ENCODE assay signal across 39 cellular contexts in the genomic region with DNA sequence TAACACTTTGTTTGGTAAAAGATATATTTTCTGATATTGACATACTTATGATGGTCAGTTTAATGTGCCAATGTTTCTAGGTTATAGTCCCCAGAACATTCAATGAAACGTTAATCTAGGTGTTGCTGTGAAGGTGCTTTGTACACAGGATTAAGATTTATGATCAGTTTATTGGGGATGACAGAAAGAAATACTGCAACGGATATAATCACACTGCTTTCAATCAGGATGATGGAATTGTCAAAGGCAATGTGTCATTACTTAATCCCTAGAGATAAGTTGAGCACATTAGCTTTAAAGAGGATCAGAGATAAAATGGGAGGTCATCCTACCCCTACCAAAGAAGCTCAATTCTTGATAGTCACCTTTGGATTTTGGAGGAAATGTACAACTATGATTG. TPM values are rescaled to one million over a fixed set of nuclear protein-coding genes. Genes with fewer than 3 reads are reported as not detected.
"Had no signal": no experiment of that assay in that cellular context is flagged by ENCODE, and none has a peak within 500 bp of the region (broad histone marks: within the 10 kb centered on the region; RNA-seq: fewer than 3 reads in every experiment).

No MANE protein-coding gene starts in this region.

- H3K4me3 Mint-ChIP-seq: activated B cell treated with CpG ODN at 0.5 μM for 24 hours; activated CD4-positive, alpha-beta memory T cell treated with anti-CD3 and anti-CD28 coated beads for 36 hours; activated CD4-positive, alpha-beta T cell treated with anti-CD3 and anti-CD28 coated beads, Interleukin-2, amount 10 ng/mL, durations not matched to agents 24 days and 14 days; activated CD8-positive, alpha-beta T cell treated with anti-CD3 and anti-CD28 coated beads for 36 hours; activated naive CD4-positive, alpha-beta T cell treated with anti-CD3 and anti-CD28 coated beads for 36 hours; activated naive CD8-positive, alpha-beta T cell treated with anti-CD3 and anti-CD28 coated beads for 36 hours; activated T-cell treated with anti-CD3 and anti-CD28 coated beads, Interleukin-2, amount 50 U/mL, for 4 hours; activated T-cell treated with anti-CD3 and anti-CD28 coated beads, Interleukin-2, amount 50 U/mL, for 72 hours; activated T-helper 1 cell treated with anti-CD3 and anti-CD28 coated beads, Interleukin-12 subunit alpha, Interleukin-12 subunit beta, Interleukin-2, Interleukin-4 antibody, amounts not matched to agents 30 ng/mL and 10 ng/mL and 1 ng/mL, durations not matched to agents 14 hours and 24 hours and 36 hours; activated T-helper 17 cell treated with anti-CD3 and anti-CD28 coated beads, Interleukin-2, amount 50 U/mL, for 72 hours; T-helper 1 cell treated with Interleukin-12 subunit alpha and Interleukin-12 subunit beta and Interleukin-4 antibody, amounts not matched to agents 30 μg/mL and 1 μg/mL, for 36 hours; T-helper 2 cell treated with Interferon-gamma antibody and Interleukin-4, amounts not matched to agents 5 μg/mL and 100 μg/mL, for 36 hours had no signal

- H3K27me3 ChIP-seq: body of pancreas, brain microvascular endothelial cell had no signal

- ATAC-seq: activated CD8-positive, alpha-beta T cell treated with anti-CD3 and anti-CD28 coated beads for 36 hours; activated naive CD4-positive, alpha-beta T cell treated with anti-CD3 and anti-CD28 coated beads, Interleukin-2, amount 50 U/mL, for 72 hours; activated T-cell treated with anti-CD3 and anti-CD28 coated beads, Interleukin-2, amount 50 U/mL, for 4 hours; activated T-helper 17 cell treated with anti-CD3 and anti-CD28 coated beads, Interleukin-2, amount 50 U/mL, for 72 hours; body of pancreas had no signal

- DNase-seq: activated B cell treated with CpG ODN at 0.5 μM for 24 hours; activated CD4-positive, alpha-beta memory T cell treated with anti-CD3 and anti-CD28 coated beads for 36 hours; activated CD4-positive, alpha-beta T cell treated with anti-CD3 and anti-CD28 coated beads for 4 hours; activated CD4-positive, alpha-beta T cell treated with anti-CD3 and anti-CD28 coated beads, Interleukin-2, amount 10 ng/mL, durations not matched to agents 24 days and 14 days; activated CD4-positive, alpha-beta T cell treated with anti-CD3 and anti-CD28 coated beads, Interleukin-2, amount 50 U/mL, for 1 hour; activated CD4-positive, alpha-beta T cell treated with anti-CD3 and anti-CD28 coated beads, Interleukin-2, amount 50 U/mL, for 4 hours; activated CD4-positive, CD25-positive, alpha-beta regulatory T cell treated with anti-CD3 and anti-CD28 coated beads, Interleukin-2, amount 50 U/mL, for 72 hours; activated CD8-positive, alpha-beta memory T cell treated with anti-CD3 and anti-CD28 coated beads, Interleukin-2, amount 50 U/mL, for 4 hours; activated CD8-positive, alpha-beta T cell treated with anti-CD3 and anti-CD28 coated beads for 36 hours; activated effector memory CD4-positive, alpha-beta T cell treated with anti-CD3 and anti-CD28 coated beads, Interleukin-2, amount 50 U/mL, for 16 hours; activated gamma-delta T cell treated with Interleukin-2 at 50 U/mL for 16 hours; activated naive CD4-positive, alpha-beta T cell; activated naive CD4-positive, alpha-beta T cell treated with anti-CD3 and anti-CD28 coated beads for 36 hours; activated naive CD4-positive, alpha-beta T cell treated with anti-CD3 and anti-CD28 coated beads, Interleukin-2, amount 50 U/mL, for 16 hours; activated naive CD8-positive, alpha-beta T cell treated with anti-CD3 and anti-CD28 coated beads for 36 hours; activated T-cell treated with anti-CD3 and anti-CD28 coated beads for 4 hours; activated T-cell treated with anti-CD3 and anti-CD28 coated beads, Interleukin-2, amount 50 U/mL, for 1 hour; activated T-cell treated with anti-CD3 and anti-CD28 coated beads, Interleukin-2, amount 50 U/mL, for 4 hours; activated T-cell treated with anti-CD3 and anti-CD28 coated beads, Interleukin-2, amount 50 U/mL, for 72 hours; adrenal gland; amniotic stem cell; aorta; body of pancreas; brain microvascular endothelial cell; central memory CD4-positive, alpha-beta T cell; T-helper 2 cell; T-helper 9 cell had no signal

- H3K27ac ChIP-seq: adrenal gland, body of pancreas, brain microvascular endothelial cell, breast epithelium, VCaP had no signal

- H3K36me3 Mint-ChIP-seq: activated CD4-positive, alpha-beta memory T cell treated with anti-CD3 and anti-CD28 coated beads for 36 hours; activated naive CD4-positive, alpha-beta T cell treated with anti-CD3 and anti-CD28 coated beads, Interleukin-2, amount 50 U/mL, for 72 hours; activated naive CD8-positive, alpha-beta T cell treated with anti-CD3 and anti-CD28 coated beads for 36 hours had no signal

- H3K9me3 Mint-ChIP-seq: activated CD4-positive, alpha-beta memory T cell treated with anti-CD3 and anti-CD28 coated beads for 36 hours; activated CD4-positive, alpha-beta T cell treated with anti-CD3 and anti-CD28 coated beads, Interleukin-2, amount 10 ng/mL, durations not matched to agents 24 days and 14 days; activated naive CD4-positive, alpha-beta T cell treated with anti-CD3 and anti-CD28 coated beads for 36 hours; activated naive CD8-positive, alpha-beta T cell treated with anti-CD3 and anti-CD28 coated beads for 36 hours; activated T-helper 17 cell treated with anti-CD3 and anti-CD28 coated beads, Interleukin-2, amount 50 U/mL, for 72 hours; T-helper 1 cell treated with Interleukin-12 subunit alpha and Interleukin-12 subunit beta and Interleukin-4 antibody, amounts not matched to agents 30 μg/mL and 1 μg/mL, for 36 hours had no signal

- H3K36me3 ChIP-seq: adrenal gland, brain microvascular endothelial cell, breast epithelium had no signal

- H3K9me3 ChIP-seq: body of pancreas, breast epithelium had no signal

- H3K4me1 ChIP-seq: adrenal gland, body of pancreas, breast epithelium had no signal

- H3K27ac Mint-ChIP-seq: activated B cell treated with CpG ODN at 0.5 μM for 24 hours; activated CD4-positive, alpha-beta memory T cell treated with anti-CD3 and anti-CD28 coated beads for 36 hours; activated CD4-positive, alpha-beta T cell treated with anti-CD3 and anti-CD28 coated beads, Interleukin-2, amount 10 ng/mL, durations not matched to agents 24 days and 14 days; activated CD8-positive, alpha-beta T cell treated with anti-CD3 and anti-CD28 coated beads for 36 hours; activated naive CD4-positive, alpha-beta T cell treated with anti-CD3 and anti-CD28 coated beads for 36 hours; activated naive CD4-positive, alpha-beta T cell treated with anti-CD3 and anti-CD28 coated beads, Interleukin-2, amount 50 U/mL, for 72 hours; activated naive CD8-positive, alpha-beta T cell treated with anti-CD3 and anti-CD28 coated beads for 36 hours; activated T-cell treated with anti-CD3 and anti-CD28 coated beads, Interleukin-2, amount 50 U/mL, for 72 hours; activated T-helper 1 cell treated with anti-CD3 and anti-CD28 coated beads, Interleukin-12 subunit alpha, Interleukin-12 subunit beta, Interleukin-2, Interleukin-4 antibody, amounts not matched to agents 30 ng/mL and 10 ng/mL and 1 ng/mL, durations not matched to agents 14 hours and 24 hours and 36 hours; activated T-helper 17 cell treated with anti-CD3 and anti-CD28 coated beads, Interleukin-2, amount 50 U/mL, for 72 hours; T-helper 1 cell treated with Interleukin-12 subunit alpha and Interleukin-12 subunit beta and Interleukin-4 antibody, amounts not matched to agents 30 μg/mL and 1 μg/mL, for 36 hours; T-helper 2 cell treated with Interferon-gamma antibody and Interleukin-4, amounts not matched to agents 5 μg/mL and 100 μg/mL, for 36 hours had no signal

- FAIRE-seq: astrocyte, TTC549 had no signal

- H3K4me3 ChIP-seq: adrenal gland, body of pancreas, breast epithelium had no signal

RNA-seq across cellular contexts. Expression of a gene that starts 12.4 kb away (rescaled TPM):
- total RNA-seq: activated B cell treated with CpG ODN at 0.5 μM for 24 hours; activated naive CD4-positive, alpha-beta T cell treated with anti-CD3 and anti-CD28 coated beads for 36 hours; astrocyte; body of pancreas; cardiac septum had no signal

RNA-seq across cellular contexts. Expression of a gene that starts 17.5 kb away (rescaled TPM):
- total RNA-seq: activated CD4-positive, alpha-beta memory T cell treated with anti-CD3 and anti-CD28 coated beads for 36 hours; activated CD8-positive, alpha-beta memory T cell treated with anti-CD3 and anti-CD28 coated beads for 36 hours; activated CD8-positive, alpha-beta T cell treated with anti-CD3 and anti-CD28 coated beads for 36 hours; activated naive CD4-positive, alpha-beta T cell treated with anti-CD3 and anti-CD28 coated beads for 36 hours; activated naive CD4-positive, alpha-beta T cell treated with anti-CD3 and anti-CD28 coated beads, Interleukin-2, amount 50 U/mL, for 72 hours; activated naive CD8-positive, alpha-beta T cell treated with anti-CD3 and anti-CD28 coated beads for 36 hours; activated T-cell treated with anti-CD3 and anti-CD28 coated beads, Interleukin-2, amount 50 U/mL, for 72 hours; activated T-helper 17 cell treated with anti-CD3 and anti-CD28 coated beads, Interleukin-2, amount 50 U/mL, for 72 hours; astrocyte; cerebellum had no signal
- polyA plus RNA-seq: adrenal gland, aorta had no signal

RNA-seq across cellular contexts. Expression of a gene that starts 35.6 kb away (rescaled TPM):
- total RNA-seq: activated B cell treated with CpG ODN at 0.5 μM for 24 hours; activated CD4-positive, alpha-beta memory T cell treated with anti-CD3 and anti-CD28 coated beads for 36 hours; activated CD4-positive, alpha-beta T cell treated with anti-CD3 and anti-CD28 coated beads, Interleukin-2, amount 10 ng/mL, durations not matched to agents 24 days and 14 days; activated CD8-positive, alpha-beta memory T cell treated with anti-CD3 and anti-CD28 coated beads for 36 hours; activated CD8-positive, alpha-beta T cell treated with anti-CD3 and anti-CD28 coated beads for 36 hours; activated naive CD4-positive, alpha-beta T cell treated with anti-CD3 and anti-CD28 coated beads for 36 hours; activated naive CD4-positive, alpha-beta T cell treated with anti-CD3 and anti-CD28 coated beads, Interleukin-2, amount 50 U/mL, for 72 hours; activated naive CD8-positive, alpha-beta T cell treated with anti-CD3 and anti-CD28 coated beads for 36 hours; activated T-cell treated with anti-CD3 and anti-CD28 coated beads, Interleukin-2, amount 50 U/mL, for 4 hours; activated T-cell treated with anti-CD3 and anti-CD28 coated beads, Interleukin-2, amount 50 U/mL, for 72 hours; activated T-helper 1 cell treated with anti-CD3 and anti-CD28 coated beads, Interleukin-12 subunit alpha, Interleukin-12 subunit beta, Interleukin-2, Interleukin-4 antibody, amounts not matched to agents 30 ng/mL and 10 ng/mL and 1 ng/mL, durations not matched to agents 14 hours and 24 hours and 36 hours; activated T-helper 17 cell treated with anti-CD3 and anti-CD28 coated beads, Interleukin-2, amount 50 U/mL, for 72 hours; adrenal gland; aorta; astrocyte; body of pancreas; breast epithelium; cardiac septum; cerebellum had no signal
- polyA plus RNA-seq: adrenal gland had no signal

RNA-seq across cellular contexts. Expression of a gene that starts 55.7 kb away (rescaled TPM):
- total RNA-seq: activated B cell treated with CpG ODN at 0.5 μM for 24 hours; activated CD4-positive, alpha-beta memory T cell treated with anti-CD3 and anti-CD28 coated beads for 36 hours; activated CD8-positive, alpha-beta memory T cell treated with anti-CD3 and anti-CD28 coated beads for 36 hours; activated CD8-positive, alpha-beta T cell treated with anti-CD3 and anti-CD28 coated beads for 36 hours; activated naive CD4-positive, alpha-beta T cell treated with anti-CD3 and anti-CD28 coated beads for 36 hours; activated naive CD4-positive, alpha-beta T cell treated with anti-CD3 and anti-CD28 coated beads, Interleukin-2, amount 50 U/mL, for 72 hours; activated naive CD8-positive, alpha-beta T cell treated with anti-CD3 and anti-CD28 coated beads for 36 hours; activated T-cell treated with anti-CD3 and anti-CD28 coated beads, Interleukin-2, amount 50 U/mL, for 4 hours; activated T-cell treated with anti-CD3 and anti-CD28 coated beads, Interleukin-2, amount 50 U/mL, for 72 hours; activated T-helper 17 cell treated with anti-CD3 and anti-CD28 coated beads, Interleukin-2, amount 50 U/mL, for 72 hours; astrocyte; cardiac septum had no signal
